19 cellular contexts compared by ENCODE assay signal in the genomic region with DNA sequence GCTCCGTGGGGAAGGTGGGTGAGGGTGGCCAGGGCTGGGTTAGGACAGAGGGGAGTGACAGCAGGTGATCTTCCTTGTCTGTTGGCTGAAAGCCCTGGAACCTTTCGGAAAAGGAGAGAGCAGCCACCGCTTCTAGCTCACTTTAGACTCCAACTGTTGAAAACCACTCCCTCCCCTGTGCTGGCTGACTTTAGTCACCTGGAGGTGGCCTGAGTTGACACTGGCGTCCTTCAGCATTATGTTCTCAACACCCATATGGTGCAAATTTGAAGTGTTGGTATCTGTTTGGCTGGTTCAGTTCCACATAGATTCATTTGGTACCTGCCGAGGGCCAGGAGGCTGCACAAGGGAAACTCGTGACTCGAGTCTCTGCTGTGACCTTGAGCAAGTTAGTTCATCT. TPM values are rescaled to one million over a fixed set of nuclear protein-coding genes. Genes with fewer than 3 reads are reported as not detected.
DNase-seq lines count a peak whose midpoint lies in the region; ATAC-seq and TF ChIP-seq lines count a peak whose summit lies in the region.
"Had no signal": no experiment of that assay in that cellular context is flagged by ENCODE, and none has a peak within 500 bp of the region (broad histone marks: within the 10 kb centered on the region; RNA-seq: fewer than 3 reads in every experiment).

No MANE protein-coding gene starts in this region.

- H3K4me1 ChIP-seq in left ventricle myocardium inferior (peaks cover 26% of the 10 kb centered on the region), IMR-90 (ENCODE audit: control insufficient read depth, insufficient read depth, low read length) (no peaks in the 10 kb centered on the region)
- H3K4me1 ChIP-seq: BLaER1 treated with 17β-estradiol and CSF1 and Interleukin-3, amounts not matched to agents 10 nM and 100 nM; HAP-1 had no signal

- no peak overlapping the region for H2BK20ac ChIP-seq in IMR-90 (ENCODE audit: low read depth, low read length)

- no peak overlapping the region for H3K4ac ChIP-seq in IMR-90 (ENCODE audit: low read depth, low read length)

- no TSS peak for BruUV-seq in IMR-90 (replicated peaks; lab: Mats Ljungman, UMichigan)

- no peak overlapping the region for H4K8ac ChIP-seq in IMR-90 (ENCODE audit: low read depth in 2 of 2, low read length in 2 of 2)

- no peak for ATAC-seq in IMR-90 (ENCODE audit: low read depth)
- no peak for ATAC-seq in HG02852 (IDR thresholded peaks at IDR 0.05; ENCODE audit: unreplicated experiment)
- ATAC-seq in CD4-positive, alpha-beta T cell (ENCODE audit: poor library complexity) = no peak

- peaks cover 11% of the 10 kb centered on the region; the same call in 1 of the 2 replicates for H4K20me1 ChIP-seq in IMR-90 (ENCODE audit: insufficient read depth, low read length)

- DNase-seq in left ventricle myocardium inferior (no peak), cardiac septum (ENCODE audit: low spot score) (no peak), IMR-90 (no peak), cerebellum (ENCODE audit: low spot score) (peak; percentile 43), pons (ENCODE audit: low spot score) (peak; percentile 31)
- no peak for DNase-seq in CD4-positive, alpha-beta T cell
- DNase-seq: CD8-positive, alpha-beta memory T cell; COR-L47; DMS 273 treated with DMSO at 0.1 percent for 48 hours; DMS53; DND-41; EL; GM23248 had no signal

- no peak overlapping the region for H3K18ac ChIP-seq in IMR-90 (ENCODE audit: low read depth, low read length)

- no peak overlapping the region for H2BK120ac ChIP-seq in IMR-90 (ENCODE audit: low read depth, low read length)

- no peak overlapping the region for H3K56ac ChIP-seq in IMR-90 (ENCODE audit: extremely low read depth, insufficient read depth, low read length)

- POLR2A ChIA-PET in IMR-90 (lab: Charles Lee; ENCODE audit: unreplicated experiment) = no interaction called here
- POLR2A ChIA-PET in CD4-positive, alpha-beta T cell (lab: Charles Lee) = no interaction called here

- CTCF ChIA-PET in IMR-90 (lab: Yijun Ruan, JAX) = no interaction called here
- CTCF ChIA-PET in CD4-positive, alpha-beta T cell (lab: Charles Lee) = no interaction called here

- H3K23ac ChIP-seq in IMR-90 (ENCODE audit: low read depth, low read length) = no peak overlapping the region

- H4K91ac ChIP-seq in IMR-90 (ENCODE audit: insufficient read depth, low read depth, low read length) = no peak overlapping the region

- dilution Hi-C loops in IMR-90 (cut with HindIII; ENCODE audit: low sequenced_read_pairs, unreplicated experiment) = no loop called here

- intact Hi-C loops in left ventricle myocardium inferior (cut with micrococcal nuclease) (no loop called here), cardiac septum (cut with DNase I) (no loop called here), IMR-90 (cut with micrococcal nuclease) (no loop called here)
- intact Hi-C loops in CD4-positive, alpha-beta T cell (cut with DNase I, micrococcal nuclease) = no loop called here

- no peaks in the 10 kb centered on the region for H3K27me3 Mint-ChIP-seq in CD4-positive, alpha-beta T cell
- H3K27me3 Mint-ChIP-seq: B cell; CD8-positive, alpha-beta memory T cell; IgD-negative memory B cell had no signal

- no peak overlapping the region for H2BK5ac ChIP-seq in IMR-90 (ENCODE audit: low read depth, low read length, poor library complexity, severe bottlenecking)

- WGBS in IMR-90 (ENCODE audit: extremely low coverage in 2 of 2, insufficient read length in 1 of 2), 2 experiments = no CpG with 5 or more reads among the region's 7 CpGs

- H3K9me1 ChIP-seq in IMR-90 (ENCODE audit: insufficient read depth, low read length) = peaks cover 12% of the 10 kb centered on the region

- no peak overlapping the region for H3K14ac ChIP-seq in IMR-90 (replicated peaks; ENCODE audit: low read depth, low read length)

- no peaks in the 10 kb centered on the region for H3K9me3 ChIP-seq in left ventricle myocardium inferior (replicated peaks)
- no peaks in the 10 kb centered on the region for H3K9me3 ChIP-seq in IMR-90 (ENCODE audit: control insufficient read depth, insufficient read depth, low read length)
- H3K9me3 ChIP-seq in CD4-positive, alpha-beta T cell (ENCODE audit: control insufficient read depth, low read length) = no peaks in the 10 kb centered on the region
- H3K9me3 ChIP-seq: BLaER1 treated with 17β-estradiol and CSF1 and Interleukin-3, amounts not matched to agents 10 nM and 100 nM; HAP-1 had no signal

- H3K4me3 Mint-ChIP-seq in CD4-positive, alpha-beta T cell = no peak overlapping the region
- H3K4me3 Mint-ChIP-seq: B cell; CD8-positive, alpha-beta memory T cell; IgD-negative memory B cell had no signal

- H2BK15ac ChIP-seq in IMR-90 (ENCODE audit: low read depth, low read length) = no peak overlapping the region

- H3K36me3 ChIP-seq in left ventricle myocardium inferior = peaks cover 80% of the 10 kb centered on the region
- peaks cover 82% of the 10 kb centered on the region for H3K36me3 ChIP-seq in IMR-90 (ENCODE audit: control insufficient read depth, insufficient read depth, low read length)

- H3K9ac ChIP-seq in IMR-90 (ENCODE audit: low read depth, low read length) = no peak overlapping the region
- H3K9ac ChIP-seq: BLaER1 treated with 17β-estradiol and CSF1 and Interleukin-3, amounts not matched to agents 10 nM and 100 nM; GM23248 had no signal

- no peaks in the 10 kb centered on the region for H3K9me3 Mint-ChIP-seq in CD4-positive, alpha-beta T cell
- H3K9me3 Mint-ChIP-seq: CD8-positive, alpha-beta memory T cell; IgD-negative memory B cell had no signal

- H4K5ac ChIP-seq in IMR-90 (ENCODE audit: low read depth, low read length) = no peak overlapping the region

- H3K4me3 ChIP-seq in left ventricle myocardium inferior = no peak overlapping the region
- H3K4me3 ChIP-seq in IMR-90 (ENCODE audit: insufficient read depth, low read depth, low read length) = no peak overlapping the region
- H3K4me3 ChIP-seq: BLaER1 treated with 17β-estradiol and CSF1 and Interleukin-3, amounts not matched to agents 10 nM and 100 nM; GM23248; HAP-1 had no signal

- TF ChIP-seq CTCF in left ventricle myocardium inferior (IDR thresholded peaks at IDR 0.05; ENCODE audit: borderline replicate concordance) (no peak), IMR-90 (conservative IDR thresholded peaks at IDR 0.05; ENCODE audit: low read depth, low read length) (no peak)
- TF ChIP-seq CTCF in CD4-positive, alpha-beta T cell (IDR thresholded peaks at IDR 0.05) = no peak

- no peak overlapping the region for H3K27ac Mint-ChIP-seq in CD4-positive, alpha-beta T cell
- H3K27ac Mint-ChIP-seq: B cell, IgD-negative memory B cell had no signal

- no peaks in the 10 kb centered on the region for H3K27me3 ChIP-seq in left ventricle myocardium inferior (ENCODE audit: low read depth)
- H3K27me3 ChIP-seq in IMR-90 (ENCODE audit: control insufficient read depth, insufficient read depth, low read length) = no peaks in the 10 kb centered on the region
- H3K27me3 ChIP-seq in CD4-positive, alpha-beta T cell (ENCODE audit: control insufficient read depth, insufficient read depth, low read length) = no peaks in the 10 kb centered on the region
- H3K27me3 ChIP-seq: BLaER1 treated with 17β-estradiol and CSF1 and Interleukin-3, amounts not matched to agents 10 nM and 100 nM had no signal

- no peak for TF ChIP-seq POLR2A in IMR-90 (IDR thresholded peaks at IDR 0.05; ENCODE audit: low read depth, low read length)

- H3K27ac ChIP-seq in left ventricle myocardium inferior (replicated peaks) (peak overlapping the region; percentile 36), IMR-90 (ENCODE audit: insufficient read depth, low read length) (no peak overlapping the region)
- H3K27ac ChIP-seq in CD4-positive, alpha-beta T cell (ENCODE audit: low read depth, low read length) = no peak overlapping the region
- H3K27ac ChIP-seq: BLaER1 treated with 17β-estradiol and CSF1 and Interleukin-3, amounts not matched to agents 10 nM and 100 nM; GM23248; HL-60 had no signal

- H2AK5ac ChIP-seq in IMR-90 (ENCODE audit: low read depth, low read length) = no peak overlapping the region

- H2AK9ac ChIP-seq in IMR-90 (replicated peaks; ENCODE audit: low read depth, low read length, poor library complexity) = peak overlapping the region; percentile 49

- H2AFZ ChIP-seq in IMR-90 (replicated peaks; ENCODE audit: low read length, poor library complexity) = no peak overlapping the region
- H2AFZ ChIP-seq: GM23248 had no signal

- H3K4me2 ChIP-seq in IMR-90 (ENCODE audit: low read depth, low read length) = no peak overlapping the region
- H3K4me2 ChIP-seq: BLaER1 treated with 17β-estradiol and CSF1 and Interleukin-3, amounts not matched to agents 10 nM and 100 nM had no signal

- no peak for TF ChIP-seq RAD21 in IMR-90 (IDR thresholded peaks at IDR 0.05; ENCODE audit: low read length)

- peaks cover 81% of the 10 kb centered on the region for H3K36me3 Mint-ChIP-seq in CD4-positive, alpha-beta T cell (ENCODE audit: low read depth)

- peaks cover 2% of the 10 kb centered on the region for H3K4me1 Mint-ChIP-seq in CD4-positive, alpha-beta T cell (ENCODE audit: low read depth)
- H3K4me1 Mint-ChIP-seq: B cell; CD8-positive, alpha-beta memory T cell; IgD-negative memory B cell had no signal

- in situ Hi-C loops in IMR-90 (cut with MboI; ENCODE audit: low sequenced_read_pairs) = no loop called here

- H3K79me1 ChIP-seq in IMR-90 (ENCODE audit: low read depth in 1 of 2, low read length in 2 of 2) = peaks cover 20 to 53% of the 10 kb centered on the region in 2 experiments

RNA-seq across cellular contexts. Expression of a gene that starts 28.8 kb away (rescaled TPM):
- total RNA-seq in left ventricle myocardium inferior (39.1 TPM), cardiac septum (37.2 TPM), IMR-90 (2012; rRNA removed) (35.6 and 37.6 TPM in 2 replicates), cerebellum (53.9 TPM)
- polyA plus RNA-seq in IMR-90 (2012; rRNA removed) = 72.3 and 81.6 TPM in 2 replicates
- polyA plus RNA-seq in IMR-90 (2012; cell fraction: cytosol; rRNA removed) = 45.0 and 67.7 TPM in 2 replicates
- 104 and 165 TPM in 2 replicates for polyA plus RNA-seq in IMR-90 (2012; cell fraction: nucleus; rRNA removed; ENCODE audit: low replicate concordance)
- total RNA-seq in CD4-positive, alpha-beta T cell = 10 to 100 TPM; 29.5 to 32.7 TPM

RNA-seq across cellular contexts. Expression of a gene that starts 44.2 kb away (rescaled TPM):
- total RNA-seq in left ventricle myocardium inferior = 36.4 TPM
- total RNA-seq in cardiac septum = 32.8 TPM
- 71.2 and 74.4 TPM in 2 replicates for total RNA-seq in IMR-90 (2012; rRNA removed)
- polyA plus RNA-seq in IMR-90 (2012; rRNA removed) = 148 and 165 TPM in 2 replicates
- polyA plus RNA-seq in IMR-90 (2012; cell fraction: cytosol; rRNA removed) = 129 and 158 TPM in 2 replicates
- 168 and 358 TPM in 2 replicates for polyA plus RNA-seq in IMR-90 (2012; cell fraction: nucleus; rRNA removed; ENCODE audit: low replicate concordance)
- 27.9 TPM for total RNA-seq in cerebellum
- 100 to 1,000 TPM; 163 to 172 TPM for total RNA-seq in CD4-positive, alpha-beta T cell

RNA-seq across cellular contexts. Expression of a gene that starts 51.6 kb away (rescaled TPM):
- total RNA-seq in left ventricle myocardium inferior (20.1 TPM), cardiac septum (14.0 TPM), IMR-90 (2012; rRNA removed) (5.6 and 6.1 TPM in 2 replicates), cerebellum (6.3 TPM)
- polyA plus RNA-seq in IMR-90 (2012; rRNA removed) = 11.6 and 14.4 TPM in 2 replicates
- 4.4 and 5.7 TPM in 2 replicates for polyA plus RNA-seq in IMR-90 (2012; cell fraction: cytosol; rRNA removed)
- 4.7 and 8.8 TPM in 2 replicates for polyA plus RNA-seq in IMR-90 (2012; cell fraction: nucleus; rRNA removed; ENCODE audit: low replicate concordance)
- 1 to 10 TPM; 2.4 to 2.6 TPM for total RNA-seq in CD4-positive, alpha-beta T cell

Comparison
In these comparisons a context has a peak if more than half of its experiments do, and no peak if none do; other contexts are left out.
1. DNase-seq: peak in cerebellum (single experiment) and pons (single experiment); none in left ventricle myocardium inferior (single experiment), cardiac septum (single experiment), IMR-90 (single experiment) and CD4-positive, alpha-beta T cell (0 of 10).